9 cellular contexts compared by ENCODE assay signal in genomic region chr16:29664133-29664912, GRCh38. TPM values are rescaled to one million over a fixed set of nuclear protein-coding genes. Genes with fewer than 3 reads are reported as not detected.
DNase-seq lines count a peak whose midpoint lies in the region; ATAC-seq and TF ChIP-seq lines count a peak whose summit lies in the region.
"Had no signal": no experiment of that assay in that cellular context is flagged by ENCODE, and none has a peak within 500 bp of the region (broad histone marks: within the 10 kb centered on the region; RNA-seq: fewer than 3 reads in every experiment).

No MANE protein-coding gene starts in this region.

- H3K27me3 ChIP-seq in mononuclear cell (ENCODE audit: insufficient read depth, low read length) (no peaks in the 10 kb centered on the region), aorta (ENCODE audit: control insufficient read depth in 1 of 2, insufficient read depth in 2 of 2, low read length in 1 of 2) (no peaks in the 10 kb centered on the region), dorsolateral prefrontal cortex (no peaks in the 10 kb centered on the region), Caco-2 (replicated peaks; ENCODE audit: control insufficient read depth, insufficient read depth, low read length) (no peaks in the 10 kb centered on the region)

- H3K9me3 ChIP-seq in mononuclear cell (ENCODE audit: low read depth, low read length) = no peaks in the 10 kb centered on the region
- no peaks in the 10 kb centered on the region for H3K9me3 ChIP-seq in aorta (ENCODE audit: control insufficient read depth, low read length)
- H3K9me3 ChIP-seq in Caco-2 = no peaks in the 10 kb centered on the region

- ATAC-seq in activated T-helper 17 cell treated with anti-CD3 and anti-CD28 coated beads, Interleukin-2, amount 50 U/mL, for 72 hours (replicated peaks) = peak; percentile 33
- ATAC-seq in aorta (ENCODE audit: low FRiP score) = peak; percentile 15

- peaks cover 28% of the 10 kb centered on the region for H3K4me1 Mint-ChIP-seq in activated T-helper 17 cell treated with anti-CD3 and anti-CD28 coated beads, Interleukin-2, amount 50 U/mL, for 72 hours
- H3K4me1 Mint-ChIP-seq in MCF 10A (ENCODE audit: insufficient read depth, unreplicated experiment) (no peaks in the 10 kb centered on the region), Caco-2 (ENCODE audit: low read depth, unreplicated experiment) (peaks cover 15% of the 10 kb centered on the region)

- H3K27ac ChIP-seq in aorta (ENCODE audit: low read depth in 1 of 2, low read length in 2 of 2) (no peak overlapping the region), dorsolateral prefrontal cortex (no peak overlapping the region)

- peak overlapping the region; percentile 79 for H3K4me3 ChIP-seq in mononuclear cell (ENCODE audit: low read length)
- no peak overlapping the region for H3K4me3 ChIP-seq in aorta (ENCODE audit: low read length in 2 of 2)
- H3K4me3 ChIP-seq in dorsolateral prefrontal cortex = peak overlapping the region in 11 of 59 donors; percentile 9 to 45 (median 26)
- no peak overlapping the region for H3K4me3 ChIP-seq in Caco-2 (ENCODE audit: low read depth, low read length)

- no peaks in the 10 kb centered on the region for H3K27me3 Mint-ChIP-seq in activated T-helper 17 cell treated with anti-CD3 and anti-CD28 coated beads, Interleukin-2, amount 50 U/mL, for 72 hours
- H3K27me3 Mint-ChIP-seq in MCF 10A (ENCODE audit: insufficient read depth, unreplicated experiment) = no peaks in the 10 kb centered on the region
- no peaks in the 10 kb centered on the region for H3K27me3 Mint-ChIP-seq in Caco-2 (ENCODE audit: insufficient read depth, unreplicated experiment)

- DNase-seq in activated T-cell treated with anti-CD3 and anti-CD28 coated beads for 1 hour (ENCODE audit: low read depth) (peak; percentile 38), activated T-cell treated with anti-CD3 and anti-CD28 coated beads for 4 hours (no peak), aorta (peak in 1 of 2 donors; percentile 70), MCF 10A (ENCODE audit: unreplicated experiment) (no peak), dorsolateral prefrontal cortex (no peak), Caco-2 (no peak)

- intact Hi-C loops in aorta (cut with DNase I) = no loop called here
- intact Hi-C loops in MCF 10A (cut with micrococcal nuclease) = no loop called here
- intact Hi-C loops in dorsolateral prefrontal cortex (cut with DNase I) = no loop called here
- intact Hi-C loops in Caco-2 (cut with micrococcal nuclease; ENCODE audit: unreplicated experiment) = no loop called here

- H3K36me3 ChIP-seq in aorta (ENCODE audit: control insufficient read depth in 1 of 2, insufficient read depth in 2 of 2, low read length in 1 of 2) (no peaks in the 10 kb centered on the region), Caco-2 (ENCODE audit: control insufficient read depth, insufficient read depth, low read length) (no peaks in the 10 kb centered on the region)

- POLR2A ChIA-PET in MCF 10A (lab: Yijun Ruan, JAX) = no interaction called here
- POLR2A ChIA-PET in Caco-2 (lab: Charles Lee) = no interaction called here

- WGBS in aorta, 2 donors = 88 to 92% methylated on average over 33 of the region's 33 CpGs

- H3K4me3 Mint-ChIP-seq in activated T-helper 17 cell treated with anti-CD3 and anti-CD28 coated beads, Interleukin-2, amount 50 U/mL, for 72 hours = peak overlapping the region; percentile 100
- H3K4me3 Mint-ChIP-seq in MCF 10A (ENCODE audit: unreplicated experiment) = no peak overlapping the region
- H3K4me3 Mint-ChIP-seq in Caco-2 (ENCODE audit: unreplicated experiment) = no peak overlapping the region

- TF ChIP-seq CTCF in MCF 10A (IDR thresholded peaks at IDR 0.05; ENCODE audit: unreplicated experiment) = no peak
- TF ChIP-seq CTCF in dorsolateral prefrontal cortex (IDR thresholded peaks at IDR 0.05 in 54 of 56, conservative IDR thresholded peaks at IDR 0.05 in 2 of 56; ENCODE audit: low read depth in 1 of 56, partially characterized antibody in 56 of 56) = no peak
- TF ChIP-seq CTCF in Caco-2 (IDR thresholded peaks at IDR 0.05; ENCODE audit: insufficient read depth in 1 of 2, low read depth in 1 of 2, low read length in 1 of 2, severe bottlenecking in 1 of 2, unreplicated experiment in 1 of 2) = no peak

- CTCF ChIA-PET in MCF 10A (lab: Yijun Ruan, JAX) (interaction anchor here (0.6 kb wide), 1 partner anchor 15 kb away, joined by 3 read pairs; no protein-coding TSS in a partner anchor), Caco-2 (lab: Charles Lee) (no interaction called here)

- BruUV-seq in MCF 10A (replicated peaks; lab: Mats Ljungman, UMichigan) (no TSS peak), Caco-2 (replicated peaks; lab: Mats Ljungman, UMichigan) (no TSS peak)

- H3K4me1 ChIP-seq in mononuclear cell (ENCODE audit: insufficient read depth, low read length) = peaks cover 77% of the 10 kb centered on the region
- no peaks in the 10 kb centered on the region for H3K4me1 ChIP-seq in aorta (ENCODE audit: control insufficient read depth in 1 of 2, insufficient read depth in 2 of 2, low read length in 2 of 2)
- no peaks in the 10 kb centered on the region for H3K4me1 ChIP-seq in Caco-2

- H3K9me3 Mint-ChIP-seq in activated T-helper 17 cell treated with anti-CD3 and anti-CD28 coated beads, Interleukin-2, amount 50 U/mL, for 72 hours = no peaks in the 10 kb centered on the region
- H3K9me3 Mint-ChIP-seq in MCF 10A (ENCODE audit: unreplicated experiment) = no peaks in the 10 kb centered on the region
- no peaks in the 10 kb centered on the region for H3K9me3 Mint-ChIP-seq in Caco-2 (ENCODE audit: unreplicated experiment)

- H3K36me3 Mint-ChIP-seq in activated T-helper 17 cell treated with anti-CD3 and anti-CD28 coated beads, Interleukin-2, amount 50 U/mL, for 72 hours (ENCODE audit: low read depth) = peaks cover 59% of the 10 kb centered on the region
- no peaks in the 10 kb centered on the region for H3K36me3 Mint-ChIP-seq in MCF 10A (ENCODE audit: insufficient read depth, unreplicated experiment)
- no peaks in the 10 kb centered on the region for H3K36me3 Mint-ChIP-seq in Caco-2 (ENCODE audit: insufficient read depth, unreplicated experiment)

- peak overlapping the region; percentile 98 for H3K27ac Mint-ChIP-seq in activated T-helper 17 cell treated with anti-CD3 and anti-CD28 coated beads, Interleukin-2, amount 50 U/mL, for 72 hours
- H3K27ac Mint-ChIP-seq in MCF 10A (ENCODE audit: low read depth, unreplicated experiment) = no peak overlapping the region
- no peak overlapping the region for H3K27ac Mint-ChIP-seq in Caco-2 (ENCODE audit: unreplicated experiment)

RNA-seq across cellular contexts. Expression of gene SPN, which starts 1.3 kb away (rescaled TPM):
- total RNA-seq in activated T-helper 17 cell treated with anti-CD3 and anti-CD28 coated beads, Interleukin-2, amount 50 U/mL, for 72 hours = 100 to 1,000 TPM; 137 to 173 TPM
- total RNA-seq in mononuclear cell (29.7 TPM), aorta (1 to 10 TPM; 2.5 to 5.2 TPM), MCF 10A (2022) (not detected in 2 replicates), dorsolateral prefrontal cortex (1 to 10 TPM in 105 of 120 experiments, under 1 TPM in 15; 0.46 to 6.2 (median 2.1) TPM), Caco-2 (2022) (not detected in 2 replicates)
- under 1 TPM in 1 of 2 donors, not detected in 1; 0.88 TPM for polyA plus RNA-seq in aorta
- polyA plus RNA-seq: BJ had no signal

RNA-seq across cellular contexts. Expression of gene QPRT, which starts 14.7 kb away (rescaled TPM):
- 1 to 10 TPM; 3.2 to 4.3 TPM for total RNA-seq in activated T-helper 17 cell treated with anti-CD3 and anti-CD28 coated beads, Interleukin-2, amount 50 U/mL, for 72 hours
- total RNA-seq in mononuclear cell = 0.21 TPM
- total RNA-seq in aorta = 1 to 10 TPM; 1.6 to 4.4 TPM
- 1 to 10 TPM in 1 of 2 donors, under 1 TPM in 1; 0.61 to 6.1 TPM for polyA plus RNA-seq in aorta
- total RNA-seq in MCF 10A (2022) = not detected in 2 replicates
- 10 to 100 TPM; 10.1 to 29.5 (median 18.0) TPM for total RNA-seq in dorsolateral prefrontal cortex
- total RNA-seq in Caco-2 (2022) = 176 and 178 TPM in 2 replicates
